Comparison of ENCODE assay signal across 13 cellular contexts in genomic region chr7:26891400-26892355, GRCh38.
DNase-seq lines count a peak whose midpoint lies in the region; ATAC-seq, FAIRE-seq and TF ChIP-seq lines count a peak whose summit lies in the region.
"Had no signal": no experiment of that assay in that cellular context is flagged by ENCODE, and none has a peak within 500 bp of the region (broad histone marks: within the 10 kb centered on the region; RNA-seq: fewer than 3 reads in every experiment).

No MANE protein-coding gene starts in this region.

- FAIRE-seq in HTR-8/SVneo (lab: Jason Lieb, UNC) = no peak
- FAIRE-seq: TTC549 had no signal

- TF ChIP-seq POLR2A in GM18505 (IDR thresholded peaks at IDR 0.05; ENCODE audit: borderline replicate concordance, extremely low read depth, insufficient read depth, insufficient read length) = no peak

- DNase-seq in HCEC 1CT (peak; percentile 80), HTR-8/SVneo (ENCODE audit: insufficient read length, low spot score) (peak; percentile 28), glomerular visceral epithelial cell (ENCODE audit: extremely low spot score) (peak; percentile 53), NOMO-1 treated with DMSO at 0.1 percent for 48 hours (lab: John Stamatoyannopoulos, UW; ENCODE audit: unreplicated experiment) (no peak)
- DNase-seq in activated effector memory CD4-positive, alpha-beta T cell treated with Interleukin-2 at 50 U/mL for 16 hours = no peak
- no peak for DNase-seq in stimulated activated CD4-positive, alpha-beta T cell treated with anti-CD3 and anti-CD28 coated beads, Interleukin-4, amount 100 ng/mL, for 4 hours
- DNase-seq: activated T-cell treated with anti-CD3 and anti-CD28 coated beads, Interleukin-2, amount 50 U/mL, for 72 hours; NCI-H1092; occipital lobe; thyroid gland had no signal

- ATAC-seq in GM18508 (IDR thresholded peaks at IDR 0.05; ENCODE audit: insufficient read depth, unreplicated experiment) (peak; percentile 65), GM18505 (IDR thresholded peaks at IDR 0.05; ENCODE audit: unreplicated experiment) (no peak)
- ATAC-seq: activated T-cell treated with anti-CD3 and anti-CD28 coated beads, Interleukin-2, amount 50 U/mL, for 72 hours had no signal

Comparison
In these comparisons a context has a peak if more than half of its experiments do, and no peak if none do; other contexts are left out.
1. DNase-seq: peak in HCEC 1CT (single experiment), HTR-8/SVneo (single experiment) and glomerular visceral epithelial cell (single experiment); none in NOMO-1 treated with DMSO at 0.1 percent for 48 hours (single experiment), activated effector memory CD4-positive, alpha-beta T cell treated with Interleukin-2 at 50 U/mL for 16 hours (single experiment) and stimulated activated CD4-positive, alpha-beta T cell treated with anti-CD3 and anti-CD28 coated beads, Interleukin-4, amount 100 ng/mL, for 4 hours (0 of 2).